8 cellular contexts compared by ENCODE assay signal in the genomic region with DNA sequence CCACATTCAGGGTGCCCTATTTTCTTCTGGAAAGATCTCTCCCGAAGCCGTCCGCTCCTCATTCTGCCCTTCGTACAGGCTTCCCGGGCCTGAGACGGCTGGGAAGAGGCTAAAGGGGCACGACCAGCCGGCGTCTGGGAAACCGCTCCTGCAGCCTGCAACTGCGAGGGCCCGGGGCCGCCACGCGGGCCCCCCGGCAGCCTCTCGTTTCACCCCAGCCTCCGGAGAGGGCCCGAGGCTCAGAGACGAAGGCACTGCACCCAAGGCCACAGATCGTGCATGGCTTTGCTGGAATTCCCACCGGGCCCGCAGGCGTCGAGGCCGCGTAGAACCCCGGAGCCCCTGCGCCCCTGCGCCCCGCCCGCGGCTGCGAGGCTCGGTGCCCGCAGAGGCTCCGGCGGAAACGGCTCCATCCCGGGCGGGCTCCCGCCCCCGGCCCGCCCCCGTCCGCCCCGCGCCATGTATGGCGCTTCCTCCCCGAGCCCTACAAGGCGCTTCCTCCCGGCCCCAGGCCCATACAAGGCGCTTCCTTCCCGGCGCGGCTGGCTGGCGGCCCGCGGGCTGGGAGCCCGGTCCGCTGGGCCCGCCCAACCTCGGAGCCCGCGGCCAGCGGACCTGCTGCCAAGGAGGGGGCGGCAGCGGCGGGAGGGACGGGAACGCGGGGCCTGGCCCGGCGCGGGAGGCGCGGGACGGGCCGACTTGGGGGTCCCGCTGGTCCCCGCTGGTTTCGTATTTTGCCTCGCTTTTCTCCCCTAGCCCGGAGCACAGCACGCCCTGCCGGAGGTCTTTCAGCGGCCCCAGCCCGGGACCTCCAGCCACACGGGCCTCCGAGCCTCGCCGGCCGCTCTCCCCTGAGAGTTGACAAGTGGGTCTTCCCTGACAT. TPM values are rescaled to one million over a fixed set of nuclear protein-coding genes. Genes with fewer than 3 reads are reported as not detected.
DNase-seq lines count a peak whose midpoint lies in the region; ATAC-seq, FAIRE-seq and TF ChIP-seq lines count a peak whose summit lies in the region.

No MANE protein-coding gene starts in this region.

- peak; percentile 53 for TF ChIP-seq CTCF in neutrophil (IDR thresholded peaks at IDR 0.05)

- H3K36me3 ChIP-seq in neutrophil (no peaks in the 10 kb centered on the region), subcutaneous abdominal adipose tissue (ENCODE audit: control insufficient read depth in 5 of 5, insufficient read depth in 5 of 5, low read length in 5 of 5) (no peaks in the 10 kb centered on the region)

- peaks cover 16 to 19% of the 10 kb centered on the region in 2 experiments for H3K4me1 ChIP-seq in neutrophil (ENCODE audit: control insufficient read depth in 1 of 2, insufficient read depth in 1 of 2, low read depth in 1 of 2, low read length in 1 of 2)
- peaks cover 4 to 30% (median 19%) of the 10 kb centered on the region in 5 donors for H3K4me1 ChIP-seq in subcutaneous abdominal adipose tissue (ENCODE audit: control insufficient read depth in 5 of 5, insufficient read depth in 5 of 5, low read length in 5 of 5)

- TF ChIP-seq RAD21 in Ishikawa (IDR thresholded peaks at IDR 0.05; ENCODE audit: low read depth) = no peak

- FAIRE-seq in frontal cortex (lab: Jason Lieb, UNC) = no peak

- peak overlapping the region in 4 of 5 donors; percentile 59 to 77 (median 68) for H3K9ac ChIP-seq in subcutaneous abdominal adipose tissue (ENCODE audit: low read length in 5 of 5)

- no peak for TF ChIP-seq EP300 in Ishikawa (IDR thresholded peaks at IDR 0.05; ENCODE audit: borderline replicate concordance)

- DNase-seq in DMS153 (lab: John Stamatoyannopoulos, UW) = peak; percentile 34
- peak; percentile 93 for DNase-seq in SIG-M5 treated with dmso at 0.1 percent for 504 hours (lab: John Stamatoyannopoulos, UW; ENCODE audit: unreplicated experiment)
- DNase-seq in activated naive CD4-positive, alpha-beta T cell (lab: John Stamatoyannopoulos, UW) = peak; percentile 61 to 81 (median 72)
- DNase-seq in frontal cortex (ENCODE audit: low spot score in 2 of 2) = peak; percentile 95 to 97

- no peaks in the 10 kb centered on the region for H3K9me3 ChIP-seq in neutrophil
- H3K9me3 ChIP-seq in subcutaneous abdominal adipose tissue (ENCODE audit: control insufficient read depth in 5 of 5, low read length in 5 of 5) = no peaks in the 10 kb centered on the region

- peak; percentile 98 for ATAC-seq in GM21717 (IDR thresholded peaks at IDR 0.05; ENCODE audit: unreplicated experiment)

- peak overlapping the region; percentile 61 for H3K27ac ChIP-seq in neutrophil
- H3K27ac ChIP-seq in subcutaneous abdominal adipose tissue (ENCODE audit: low read depth, low read length) = no peak overlapping the region

- peak overlapping the region; percentile 72 to 94 for H3K4me3 ChIP-seq in neutrophil (ENCODE audit: low read depth in 1 of 2, low read length in 1 of 2)
- H3K4me3 ChIP-seq in subcutaneous abdominal adipose tissue (ENCODE audit: low read depth in 1 of 5, low read length in 5 of 5) = peak overlapping the region; percentile 63 to 74 (median 70)

- H3K27me3 ChIP-seq in neutrophil = peaks cover 47% of the 10 kb centered on the region
- H3K27me3 ChIP-seq in subcutaneous abdominal adipose tissue (ENCODE audit: control insufficient read depth in 5 of 5, insufficient read depth in 4 of 5, low read length in 5 of 5) = peaks cover 11 to 21% (median 17%) of the 10 kb centered on the region in 5 donors

TF ChIP-seq in Ishikawa, 13 proteins besides CTCF, POLR2A, EP300 and RAD21:
- TF ChIP-seq EGR1 (IDR thresholded peaks at IDR 0.05) (peak; percentile 70), ZBTB7A (IDR thresholded peaks at IDR 0.05; ENCODE audit: low read depth) (peak; percentile 75), NFIC (IDR thresholded peaks at IDR 0.05) (peak; percentile 73; the same call in 1 of the 2 replicates)
- TF ChIP-seq, protein P1, sequence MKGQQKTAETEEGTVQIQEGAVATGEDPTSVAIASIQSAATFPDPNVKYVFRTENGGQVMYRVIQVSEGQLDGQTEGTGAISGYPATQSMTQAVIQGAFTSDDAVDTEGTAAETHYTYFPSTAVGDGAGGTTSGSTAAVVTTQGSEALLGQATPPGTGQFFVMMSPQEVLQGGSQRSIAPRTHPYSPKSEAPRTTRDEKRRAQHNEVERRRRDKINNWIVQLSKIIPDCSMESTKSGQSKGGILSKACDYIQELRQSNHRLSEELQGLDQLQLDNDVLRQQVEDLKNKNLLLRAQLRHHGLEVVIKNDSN (IDR thresholded peaks at IDR 0.05) = no peak
- TF ChIP-seq, protein P2, sequence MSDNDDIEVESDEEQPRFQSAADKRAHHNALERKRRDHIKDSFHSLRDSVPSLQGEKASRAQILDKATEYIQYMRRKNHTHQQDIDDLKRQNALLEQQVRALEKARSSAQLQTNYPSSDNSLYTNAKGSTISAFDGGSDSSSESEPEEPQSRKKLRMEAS (IDR thresholded peaks at IDR 0.05) = peak; percentile 82

RNA-seq across cellular contexts. Expression of a gene that starts 26.6 kb away (rescaled TPM):
- total RNA-seq in frontal cortex = 0.82 TPM

RNA-seq across cellular contexts. Expression of a gene that starts 51.1 kb away (rescaled TPM):
- 71.7 TPM for total RNA-seq in frontal cortex

RNA-seq across cellular contexts. Expression of a gene that starts 53.1 kb away (rescaled TPM):
- 70.9 TPM for total RNA-seq in frontal cortex

Comparison
In these comparisons a context has a peak if more than half of its experiments do, and no peak if none do; other contexts are left out.
1. DNase-seq: peak in every context shown above with its lines; median percentile 96 in frontal cortex; 93 in SIG-M5 treated with dmso at 0.1 percent for 504 hours; 72 in activated naive CD4-positive, alpha-beta T cell; 34 in DMS153.